9 cellular contexts compared by ENCODE assay signal in genomic region chr17:81902653-81903414, GRCh38. TPM values are rescaled to one million over a fixed set of nuclear protein-coding genes. Genes with fewer than 3 reads are reported as not detected.
DNase-seq lines count a peak whose midpoint lies in the region; ATAC-seq and TF ChIP-seq lines count a peak whose summit lies in the region.
"Had no signal": no experiment of that assay in that cellular context is flagged by ENCODE, and none has a peak within 500 bp of the region (broad histone marks: within the 10 kb centered on the region; RNA-seq: fewer than 3 reads in every experiment).

No MANE protein-coding gene starts in this region.

- TF ChIP-seq CTCF in GM12865 (IDR thresholded peaks at IDR 0.05; ENCODE audit: insufficient read depth, low read depth, low read length, missing control alignments) = no peak

- no peak overlapping the region for H3K4me3 ChIP-seq in GM12865 (ENCODE audit: low read depth, low read length)
- peak overlapping the region; percentile 0 for H3K4me3 ChIP-seq in iPS-11a (ENCODE audit: low read depth, low read length)
- H3K4me3 ChIP-seq in skin epidermis = peak overlapping the region in 5 of 7 experiments; percentile 11 to 44 (median 30)

- H3K9me3 Mint-ChIP-seq in activated CD8-positive, alpha-beta T cell treated with anti-CD3 and anti-CD28 coated beads, Interleukin-2, amount 10 ng/mL, durations not matched to agents 7 days and 5 days (ENCODE audit: insufficient read depth) = no peaks in the 10 kb centered on the region
- H3K9me3 Mint-ChIP-seq: type B pancreatic cell had no signal

- peak overlapping the region in 3 of 21 experiments; percentile 14 to 21 (median 17) for H3K27ac ChIP-seq in skin epidermis

- H3K4me3 Mint-ChIP-seq in activated CD8-positive, alpha-beta T cell treated with anti-CD3 and anti-CD28 coated beads, Interleukin-2, amount 10 ng/mL, durations not matched to agents 7 days and 5 days = no peak overlapping the region

- H3K36me3 Mint-ChIP-seq in activated CD8-positive, alpha-beta T cell treated with anti-CD3 and anti-CD28 coated beads, Interleukin-2, amount 10 ng/mL, durations not matched to agents 7 days and 5 days (ENCODE audit: low read depth) = peaks cover 17% of the 10 kb centered on the region

- H3K27ac Mint-ChIP-seq in activated CD8-positive, alpha-beta T cell treated with anti-CD3 and anti-CD28 coated beads, Interleukin-2, amount 10 ng/mL, durations not matched to agents 7 days and 5 days = no peak overlapping the region
- H3K27ac Mint-ChIP-seq: type B pancreatic cell had no signal

- CTCF ChIA-PET in activated CD8-positive, alpha-beta T cell treated with anti-CD3 and anti-CD28 coated beads, Interleukin-2, amount 10 ng/mL, durations not matched to agents 7 days and 5 days (lab: Charles Lee) = no interaction called here

- POLR2A ChIA-PET in activated CD8-positive, alpha-beta T cell treated with anti-CD3 and anti-CD28 coated beads, Interleukin-2, amount 10 ng/mL, durations not matched to agents 7 days and 5 days (lab: Charles Lee) = no interaction called here

- ATAC-seq in activated CD8-positive, alpha-beta T cell treated with anti-CD3 and anti-CD28 coated beads, Interleukin-2, amount 10 ng/mL, durations not matched to agents 7 days and 5 days = peak; percentile 47

- H3K27me3 Mint-ChIP-seq in activated CD8-positive, alpha-beta T cell treated with anti-CD3 and anti-CD28 coated beads, Interleukin-2, amount 10 ng/mL, durations not matched to agents 7 days and 5 days (ENCODE audit: low read depth) = peaks cover 8% of the 10 kb centered on the region

- no peaks in the 10 kb centered on the region for H3K4me1 Mint-ChIP-seq in activated CD8-positive, alpha-beta T cell treated with anti-CD3 and anti-CD28 coated beads, Interleukin-2, amount 10 ng/mL, durations not matched to agents 7 days and 5 days (ENCODE audit: low read depth)

- intact Hi-C loops in posterior vena cava (cut with DNase I) = no loop called here

- peak; percentile 35 for DNase-seq in GM12865 (ENCODE audit: low read depth)
- no peak for DNase-seq in activated CD8-positive, alpha-beta T cell treated with anti-CD3 and anti-CD28 coated beads, Interleukin-2, amount 10 ng/mL, durations not matched to agents 7 days and 5 days
- no peak for DNase-seq in posterior vena cava (ENCODE audit: low spot score)
- DNase-seq in COLO668 (lab: John Stamatoyannopoulos, UW; ENCODE audit: unreplicated experiment) = no peak
- no peak for DNase-seq in NOMO-1 treated with dmso at 0.1 percent for 144 hours (lab: John Stamatoyannopoulos, UW; ENCODE audit: unreplicated experiment)
- no peak for DNase-seq in stimulated activated CD8-positive, alpha-beta memory T cell treated with anti-CD3 and anti-CD28 coated beads, Interleukin-4, amount 100 ng/mL, for 48 hours

RNA-seq across cellular contexts. Expression of gene NPB, which starts 0.8 kb away (rescaled TPM):
- total RNA-seq in activated CD8-positive, alpha-beta T cell treated with anti-CD3 and anti-CD28 coated beads, Interleukin-2, amount 10 ng/mL, durations not matched to agents 7 days and 5 days = under 1 TPM; 0.18 to 0.55 TPM
- total RNA-seq in posterior vena cava = under 1 TPM; 0.29 to 0.46 TPM

RNA-seq across cellular contexts. Expression of gene PCYT2, which starts 8.4 kb away (rescaled TPM):
- 10 to 100 TPM; 48.6 to 50.4 TPM for total RNA-seq in activated CD8-positive, alpha-beta T cell treated with anti-CD3 and anti-CD28 coated beads, Interleukin-2, amount 10 ng/mL, durations not matched to agents 7 days and 5 days
- total RNA-seq in posterior vena cava = 10 to 100 TPM in 1 of 2 donors, 1 to 10 TPM in 1; 8.7 to 14.9 TPM

RNA-seq across cellular contexts. Expression of gene ANAPC11, which starts 11.3 kb away (rescaled TPM):
- 100 to 1,000 TPM; 122 TPM for total RNA-seq in activated CD8-positive, alpha-beta T cell treated with anti-CD3 and anti-CD28 coated beads, Interleukin-2, amount 10 ng/mL, durations not matched to agents 7 days and 5 days
- total RNA-seq in posterior vena cava = 10 to 100 TPM; 73.3 to 84.8 TPM

RNA-seq across cellular contexts. Expression of gene ALYREF, which starts 11.4 kb away (rescaled TPM):
- total RNA-seq in activated CD8-positive, alpha-beta T cell treated with anti-CD3 and anti-CD28 coated beads, Interleukin-2, amount 10 ng/mL, durations not matched to agents 7 days and 5 days = 100 to 1,000 TPM; 269 to 273 TPM
- 10 to 100 TPM; 34.3 to 36.3 TPM for total RNA-seq in posterior vena cava

RNA-seq across cellular contexts. Expression of gene SIRT7, which starts 15.1 kb away (rescaled TPM):
- total RNA-seq in activated CD8-positive, alpha-beta T cell treated with anti-CD3 and anti-CD28 coated beads, Interleukin-2, amount 10 ng/mL, durations not matched to agents 7 days and 5 days = 10 to 100 TPM; 55.0 to 63.4 TPM
- total RNA-seq in posterior vena cava = 10 to 100 TPM; 11.8 to 13.1 TPM
